29 cellular contexts compared by ENCODE assay signal in the genomic region with DNA sequence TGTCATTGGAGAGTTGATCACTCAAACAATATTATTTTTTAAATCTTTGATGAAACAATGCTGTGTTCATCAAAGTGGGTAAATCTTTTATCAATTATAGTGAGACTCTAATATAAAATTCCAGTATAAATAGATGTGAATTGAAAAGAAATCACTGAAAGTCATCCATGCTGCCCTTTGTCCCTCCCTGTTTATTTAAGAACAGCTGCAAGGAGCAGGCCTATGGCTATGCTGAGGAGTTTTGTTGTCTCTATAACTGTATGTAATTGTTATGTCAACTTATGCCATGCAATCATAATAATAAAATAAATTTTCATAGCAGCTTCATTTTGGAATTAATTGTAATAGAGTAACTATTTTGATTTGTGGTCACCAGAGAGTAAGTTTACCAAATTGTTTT.
"Had no signal": no experiment of that assay in that cellular context is flagged by ENCODE, and none has a peak within 500 bp of the region (broad histone marks: within the 10 kb centered on the region; RNA-seq: fewer than 3 reads in every experiment).

No MANE protein-coding gene starts in this region.

- DNase-seq: activated B cell treated with CpG ODN at 0.5 μM for 24 hours; activated CD4-positive, alpha-beta memory T cell treated with anti-CD3 and anti-CD28 coated beads for 36 hours; activated CD4-positive, alpha-beta T cell treated with anti-CD3 and anti-CD28 coated beads for 4 hours; activated CD4-positive, alpha-beta T cell treated with anti-CD3 and anti-CD28 coated beads, Interleukin-2, amount 10 ng/mL, durations not matched to agents 24 days and 14 days; activated CD4-positive, alpha-beta T cell treated with anti-CD3 and anti-CD28 coated beads, Interleukin-2, amount 50 U/mL, for 1 hour; activated CD4-positive, alpha-beta T cell treated with anti-CD3 and anti-CD28 coated beads, Interleukin-2, amount 50 U/mL, for 4 hours; activated CD4-positive, CD25-positive, alpha-beta regulatory T cell treated with anti-CD3 and anti-CD28 coated beads, Interleukin-2, amount 50 U/mL, for 72 hours; activated CD8-positive, alpha-beta memory T cell treated with anti-CD3 and anti-CD28 coated beads, Interleukin-2, amount 50 U/mL, for 4 hours; activated CD8-positive, alpha-beta T cell treated with anti-CD3 and anti-CD28 coated beads for 36 hours; activated effector memory CD4-positive, alpha-beta T cell treated with anti-CD3 and anti-CD28 coated beads, Interleukin-2, amount 50 U/mL, for 16 hours; activated gamma-delta T cell treated with Interleukin-2 at 50 U/mL for 16 hours; activated naive CD4-positive, alpha-beta T cell; activated naive CD4-positive, alpha-beta T cell treated with anti-CD3 and anti-CD28 coated beads for 36 hours; activated naive CD4-positive, alpha-beta T cell treated with anti-CD3 and anti-CD28 coated beads, Interleukin-2, amount 50 U/mL, for 16 hours; activated naive CD8-positive, alpha-beta T cell treated with anti-CD3 and anti-CD28 coated beads for 36 hours; activated T-cell treated with anti-CD3 and anti-CD28 coated beads for 4 hours; activated T-cell treated with anti-CD3 and anti-CD28 coated beads, Interleukin-2, amount 50 U/mL, for 1 hour; activated T-cell treated with anti-CD3 and anti-CD28 coated beads, Interleukin-2, amount 50 U/mL, for 4 hours; activated T-cell treated with anti-CD3 and anti-CD28 coated beads, Interleukin-2, amount 50 U/mL, for 72 hours; adrenal gland; amniotic stem cell; aorta; body of pancreas; brain microvascular endothelial cell; central memory CD4-positive, alpha-beta T cell; T-helper 17 cell; T1000 had no signal

- H3K27me3 ChIP-seq: adrenal gland, body of pancreas, brain microvascular endothelial cell, breast epithelium had no signal

- H3K4me3 ChIP-seq: adrenal gland, body of pancreas, breast epithelium had no signal

- H3K4me1 ChIP-seq: adrenal gland, body of pancreas, breast epithelium had no signal

- H3K9me3 ChIP-seq: adrenal gland, body of pancreas, breast epithelium had no signal

- H3K27ac ChIP-seq: adrenal gland, body of pancreas, brain microvascular endothelial cell, breast epithelium, VCaP had no signal

- H3K36me3 ChIP-seq: adrenal gland, brain microvascular endothelial cell, breast epithelium had no signal
